8 cellular contexts compared by ENCODE assay signal in the genomic region with DNA sequence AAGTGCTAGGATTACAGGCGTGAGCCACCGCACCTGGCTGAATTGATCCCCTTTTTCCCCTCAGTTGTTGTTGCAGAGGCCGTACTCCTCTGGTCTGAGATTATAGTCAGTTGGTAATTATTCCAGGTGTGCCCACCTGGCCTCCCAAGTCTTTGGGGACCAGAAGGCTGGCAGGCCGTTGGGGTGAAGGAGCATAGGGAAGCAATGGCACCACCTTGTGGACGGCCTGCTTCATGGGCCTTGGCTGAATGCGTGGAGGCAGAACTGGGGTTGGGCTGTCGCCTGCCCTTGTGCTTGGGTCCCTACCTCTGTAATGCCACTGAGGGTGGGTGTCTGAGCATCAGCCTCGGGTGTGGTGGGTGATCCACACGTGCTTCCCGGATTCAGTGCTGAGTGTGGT.
DNase-seq lines count a peak whose midpoint lies in the region; ATAC-seq and TF ChIP-seq lines count a peak whose summit lies in the region.

No MANE protein-coding gene starts in this region.

- H3K4me1 ChIP-seq in prostate gland (replicated peaks) (no peaks in the 10 kb centered on the region), aorta (ENCODE audit: control insufficient read depth in 1 of 2, insufficient read depth in 2 of 2, low read length in 2 of 2) (peaks cover 0 to 2% of the 10 kb centered on the region in 2 donors)

- H3K9me3 ChIP-seq in prostate gland (no peaks in the 10 kb centered on the region), aorta (ENCODE audit: control insufficient read depth, low read length) (no peaks in the 10 kb centered on the region)

- no peaks in the 10 kb centered on the region for H3K27me3 Mint-ChIP-seq in activated T-helper 17 cell treated with anti-CD3 and anti-CD28 coated beads, Interleukin-2, amount 50 U/mL, for 72 hours

- H3K4me1 Mint-ChIP-seq in activated T-helper 17 cell treated with anti-CD3 and anti-CD28 coated beads, Interleukin-2, amount 50 U/mL, for 72 hours = no peaks in the 10 kb centered on the region

- ATAC-seq in HG03342 (IDR thresholded peaks at IDR 0.05; ENCODE audit: unreplicated experiment) = peak; percentile 78
- ATAC-seq in activated T-helper 17 cell treated with anti-CD3 and anti-CD28 coated beads, Interleukin-2, amount 50 U/mL, for 72 hours (replicated peaks) = peak; percentile 84
- ATAC-seq in aorta (ENCODE audit: low FRiP score) = no peak
- ATAC-seq in GM18519 (IDR thresholded peaks at IDR 0.05; ENCODE audit: low FRiP score, unreplicated experiment) = no peak

- H3K36me3 ChIP-seq in prostate gland (no peaks in the 10 kb centered on the region), aorta (ENCODE audit: control insufficient read depth in 1 of 2, insufficient read depth in 2 of 2, low read length in 1 of 2) (no peaks in the 10 kb centered on the region)

- CTCF ChIA-PET in GM10248 (lab: Yijun Ruan, JAX) = interaction anchor here (1.0 to 3.8 kb wide), 9 partner anchors 9 to 218 kb away, joined by 3 to 39 read pairs (median 9); a partner anchor contains a TSS

- DNase-seq in GM10248 (ENCODE audit: extremely low spot score) (peak; percentile 91), RKO (ENCODE audit: low spot score) (peak; percentile 51), germinal center (ENCODE audit: low spot score) (peak; percentile 84), prostate gland (ENCODE audit: low spot score) (peak; percentile 27), aorta (peak; percentile 78 to 86)

- intact Hi-C loops in prostate gland (cut with DNase I) (loop anchor here (10.0 kb wide), 1 partner anchor 132 kb away; no protein-coding TSS in a partner anchor), aorta (cut with DNase I) (loop anchor here (1.0 to 5.0 kb wide), 3 partner anchors 50 to 210 kb away; a partner anchor contains a TSS)

- H3K4me3 ChIP-seq in prostate gland = no peak overlapping the region
- H3K4me3 ChIP-seq in aorta (ENCODE audit: low read length in 2 of 2) = no peak overlapping the region

- H3K36me3 Mint-ChIP-seq in activated T-helper 17 cell treated with anti-CD3 and anti-CD28 coated beads, Interleukin-2, amount 50 U/mL, for 72 hours (ENCODE audit: low read depth) = no peaks in the 10 kb centered on the region

- no peak overlapping the region for H3K27ac ChIP-seq in prostate gland
- no peak overlapping the region for H3K27ac ChIP-seq in aorta (ENCODE audit: low read depth in 1 of 2, low read length in 2 of 2)

- TF ChIP-seq POLR2A in prostate gland (IDR thresholded peaks at IDR 0.05) = no peak

- H3K9me3 Mint-ChIP-seq in activated T-helper 17 cell treated with anti-CD3 and anti-CD28 coated beads, Interleukin-2, amount 50 U/mL, for 72 hours = no peaks in the 10 kb centered on the region

- H3K27ac Mint-ChIP-seq in activated T-helper 17 cell treated with anti-CD3 and anti-CD28 coated beads, Interleukin-2, amount 50 U/mL, for 72 hours = no peak overlapping the region

- H3K27me3 ChIP-seq in prostate gland (replicated peaks; ENCODE audit: insufficient read depth) = no peaks in the 10 kb centered on the region
- H3K27me3 ChIP-seq in aorta (ENCODE audit: control insufficient read depth in 1 of 2, insufficient read depth in 2 of 2, low read length in 1 of 2) = no peaks in the 10 kb centered on the region

- WGBS in prostate gland = 59% methylated on average over 10 of the region's 10 CpGs
- 40 to 48% methylated on average over 10 of the region's 10 CpGs for WGBS in aorta, 2 donors

- H3K4me3 Mint-ChIP-seq in activated T-helper 17 cell treated with anti-CD3 and anti-CD28 coated beads, Interleukin-2, amount 50 U/mL, for 72 hours = no peak overlapping the region

- POLR2A ChIA-PET in GM10248 (lab: Yijun Ruan, JAX) = no interaction called here

- TF ChIP-seq CTCF in GM10248 (IDR thresholded peaks at IDR 0.05; ENCODE audit: control extremely low read depth, extremely low read depth, low read depth, missing control alignments) (peak; percentile 80), prostate gland (IDR thresholded peaks at IDR 0.05) (peak; percentile 53 to 69 (median 66))

Comparison
In these comparisons a context has a peak if more than half of its experiments do, and no peak if none do; other contexts are left out.
1. DNase-seq: peak in every context shown above with its lines; median percentile 91 in GM10248; 84 in germinal center; 82 in aorta; 51 in RKO; 27 in prostate gland.
2. ATAC-seq: peak in HG03342 (single experiment) and activated T-helper 17 cell treated with anti-CD3 and anti-CD28 coated beads, Interleukin-2, amount 50 U/mL, for 72 hours (single experiment); none in aorta (single experiment) and GM18519 (single experiment).